Comparison of ENCODE assay signal across 9 cellular contexts in the genomic region with DNA sequence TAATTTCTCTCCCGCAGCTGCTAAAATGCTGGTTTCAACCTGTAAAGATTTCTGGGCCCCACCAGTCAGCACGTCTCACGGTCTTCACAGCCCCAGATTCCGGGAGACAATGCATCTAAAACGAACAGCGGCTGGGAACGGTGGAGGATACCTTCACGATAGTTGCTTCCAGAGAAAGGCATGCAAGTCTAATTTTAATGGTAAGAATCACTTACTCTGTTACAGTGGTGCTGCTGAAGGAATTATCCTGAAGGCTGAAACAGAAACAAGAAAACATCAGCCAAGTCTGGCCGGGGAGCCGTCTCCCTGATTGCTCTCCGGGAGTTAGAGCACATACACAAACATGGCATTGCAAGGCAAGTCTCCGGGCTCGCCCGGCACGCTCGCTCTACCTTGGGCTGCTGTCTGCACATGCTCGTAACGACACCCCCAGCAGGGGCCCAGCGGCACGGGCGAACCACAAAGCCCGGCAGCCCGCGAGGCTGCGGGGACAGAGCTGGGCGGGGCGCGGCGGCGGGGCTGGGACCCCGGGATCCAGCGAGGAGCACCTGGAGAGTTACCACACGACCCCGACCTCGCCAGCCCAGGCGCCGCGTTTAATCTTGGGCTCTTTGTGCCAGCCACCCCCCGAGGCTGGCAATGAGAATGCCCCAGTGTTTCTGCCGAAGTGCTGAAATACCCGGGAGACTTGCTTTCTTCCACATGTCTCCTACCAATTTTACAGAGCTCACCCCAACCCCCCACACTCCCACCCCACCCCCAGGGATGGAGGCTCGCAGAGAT. TPM values are rescaled to one million over a fixed set of nuclear protein-coding genes. Genes with fewer than 3 reads are reported as not detected.
DNase-seq lines count a peak whose midpoint lies in the region; ATAC-seq and TF ChIP-seq lines count a peak whose summit lies in the region.
"Had no signal": no experiment of that assay in that cellular context is flagged by ENCODE, and none has a peak within 500 bp of the region (broad histone marks: within the 10 kb centered on the region; RNA-seq: fewer than 3 reads in every experiment).

A gene (minus strand): TSS at position 366 of the 783 bp plus-strand sequence. CDS start 89 bp downstream, at position 277.

- H3K36me3 Mint-ChIP-seq in activated CD8-positive, alpha-beta T cell treated with anti-CD3 and anti-CD28 coated beads, Interleukin-2, amount 10 ng/mL, durations not matched to agents 7 days and 5 days (ENCODE audit: low read depth), result no peaks in the 10 kb centered on the region
- no peaks in the 10 kb centered on the region for H3K36me3 Mint-ChIP-seq in nephron progenitor cell (ENCODE audit: low read depth)
- H3K36me3 Mint-ChIP-seq: natural killer cell treated with Interleukin-12 subunit alpha and Interleukin-12 subunit beta and Interleukin-15 and Interleukin-18, amount 100 ng/mL, for 72 hours had no signal

- peak; percentile 77 for DNase-seq in NCI-H146 treated with DMSO at 0.1 percent for 48 hours (lab: John Stamatoyannopoulos, UW; ENCODE audit: unreplicated experiment)
- DNase-seq in activated CD8-positive, alpha-beta T cell treated with anti-CD3 and anti-CD28 coated beads, Interleukin-2, amount 10 ng/mL, durations not matched to agents 7 days and 5 days, result peak; percentile 21
- peak; percentile 11 for DNase-seq in foreskin melanocyte
- DNase-seq in nephron progenitor cell, result peak; percentile 75
- no peak for DNase-seq in NOMO-1 treated with DMSO at 0.1 percent for 48 hours (lab: John Stamatoyannopoulos, UW; ENCODE audit: unreplicated experiment)
- no peak for DNase-seq in effector CD4-positive, alpha-beta T cell

- H3K79me2 ChIP-seq in ACC112 (ENCODE audit: control insufficient read depth, insufficient read depth, low read length, unreplicated experiment), result no peaks in the 10 kb centered on the region

- 0 out of 2 replicates have a peak, but pooled peaks cover 3% of the 10 kb centered on the region for H3K27me3 ChIP-seq in ACC112 (ENCODE audit: insufficient read depth, low read length)

- H3K4me3 ChIP-seq in ACC112 (ENCODE audit: low read depth, low read length), result peak within 1 kb of the TSS; percentile 79

- peaks cover 3% of the 10 kb centered on the region for H3K4me1 Mint-ChIP-seq in activated CD8-positive, alpha-beta T cell treated with anti-CD3 and anti-CD28 coated beads, Interleukin-2, amount 10 ng/mL, durations not matched to agents 7 days and 5 days (ENCODE audit: low read depth)
- H3K4me1 Mint-ChIP-seq in nephron progenitor cell, result peaks cover 13% of the 10 kb centered on the region

- H3K9me3 Mint-ChIP-seq in activated CD8-positive, alpha-beta T cell treated with anti-CD3 and anti-CD28 coated beads, Interleukin-2, amount 10 ng/mL, durations not matched to agents 7 days and 5 days (ENCODE audit: insufficient read depth), result no peaks in the 10 kb centered on the region
- H3K9me3 Mint-ChIP-seq in nephron progenitor cell, result no peaks in the 10 kb centered on the region

- no peak within 1 kb of the TSS for H3K27ac ChIP-seq in ACC112 (ENCODE audit: low read depth, low read length)

- no peak for TF ChIP-seq CTCF in nephron progenitor cell (IDR thresholded peaks at IDR 0.05)

- H3K4me3 Mint-ChIP-seq in activated CD8-positive, alpha-beta T cell treated with anti-CD3 and anti-CD28 coated beads, Interleukin-2, amount 10 ng/mL, durations not matched to agents 7 days and 5 days, result peak within 1 kb of the TSS; percentile 1
- peak within 1 kb of the TSS; percentile 81 for H3K4me3 Mint-ChIP-seq in nephron progenitor cell
- H3K4me3 Mint-ChIP-seq: natural killer cell treated with Interleukin-12 subunit alpha and Interleukin-12 subunit beta and Interleukin-15 and Interleukin-18, amount 100 ng/mL, for 72 hours had no signal

- POLR2A ChIA-PET in activated CD8-positive, alpha-beta T cell treated with anti-CD3 and anti-CD28 coated beads, Interleukin-2, amount 10 ng/mL, durations not matched to agents 7 days and 5 days (lab: Charles Lee), result no interaction called here

- no peak within 1 kb of the TSS for H3K27ac Mint-ChIP-seq in activated CD8-positive, alpha-beta T cell treated with anti-CD3 and anti-CD28 coated beads, Interleukin-2, amount 10 ng/mL, durations not matched to agents 7 days and 5 days
- H3K27ac Mint-ChIP-seq in nephron progenitor cell, result no peak within 1 kb of the TSS
- H3K27ac Mint-ChIP-seq: natural killer cell treated with Interleukin-12 subunit alpha and Interleukin-12 subunit beta and Interleukin-15 and Interleukin-18, amount 100 ng/mL, for 72 hours had no signal

- H3K4me1 ChIP-seq in ACC112 (ENCODE audit: control insufficient read depth, insufficient read depth, low read length, unreplicated experiment), result no peaks in the 10 kb centered on the region

- H2AFZ ChIP-seq in ACC112 (ENCODE audit: low read length, unreplicated experiment), result peak within 1 kb of the TSS; percentile 91

- no peak for TF ChIP-seq POLR2A in GM18505 (IDR thresholded peaks at IDR 0.05; ENCODE audit: borderline replicate concordance, extremely low read depth, insufficient read depth, insufficient read length)

- CTCF ChIA-PET in activated CD8-positive, alpha-beta T cell treated with anti-CD3 and anti-CD28 coated beads, Interleukin-2, amount 10 ng/mL, durations not matched to agents 7 days and 5 days (lab: Charles Lee), result no interaction called here

- peaks cover 21% of the 10 kb centered on the region for H3K27me3 Mint-ChIP-seq in activated CD8-positive, alpha-beta T cell treated with anti-CD3 and anti-CD28 coated beads, Interleukin-2, amount 10 ng/mL, durations not matched to agents 7 days and 5 days (ENCODE audit: low read depth)
- H3K27me3 Mint-ChIP-seq in nephron progenitor cell (ENCODE audit: low read depth, poor library complexity), result peaks cover 52% of the 10 kb centered on the region

- H3K36me3 ChIP-seq in ACC112 (ENCODE audit: insufficient read depth, low read length), result no peaks in the 10 kb centered on the region

- peak; percentile 54 for ATAC-seq in GM18505 (IDR thresholded peaks at IDR 0.05; ENCODE audit: unreplicated experiment)
- ATAC-seq in activated CD8-positive, alpha-beta T cell treated with anti-CD3 and anti-CD28 coated beads, Interleukin-2, amount 10 ng/mL, durations not matched to agents 7 days and 5 days, result peak; percentile 68

RNA-seq across cellular contexts. Expression of the gene that starts here (rescaled TPM):
- not detected for total RNA-seq in activated CD8-positive, alpha-beta T cell treated with anti-CD3 and anti-CD28 coated beads, Interleukin-2, amount 10 ng/mL, durations not matched to agents 7 days and 5 days
- total RNA-seq: natural killer cell treated with Interleukin-12 subunit alpha and Interleukin-12 subunit beta and Interleukin-15 and Interleukin-18, amount 100 ng/mL, for 72 hours had no signal

Comparison
In these comparisons a context has a peak if more than half of its experiments do, and no peak if none do; other contexts are left out.
1. Peak in DNase-seq and ATAC-seq in activated CD8-positive, alpha-beta T cell treated with anti-CD3 and anti-CD28 coated beads, Interleukin-2, amount 10 ng/mL, durations not matched to agents 7 days and 5 days; RNA of the gene not detected or under 1 TPM.
2. DNase-seq: peak in NCI-H146 treated with DMSO at 0.1 percent for 48 hours (single experiment), foreskin melanocyte (single experiment) and nephron progenitor cell (single experiment); none in NOMO-1 treated with DMSO at 0.1 percent for 48 hours (single experiment) and effector CD4-positive, alpha-beta T cell (single experiment).